21 cellular contexts compared by ENCODE assay signal in the genomic region with DNA sequence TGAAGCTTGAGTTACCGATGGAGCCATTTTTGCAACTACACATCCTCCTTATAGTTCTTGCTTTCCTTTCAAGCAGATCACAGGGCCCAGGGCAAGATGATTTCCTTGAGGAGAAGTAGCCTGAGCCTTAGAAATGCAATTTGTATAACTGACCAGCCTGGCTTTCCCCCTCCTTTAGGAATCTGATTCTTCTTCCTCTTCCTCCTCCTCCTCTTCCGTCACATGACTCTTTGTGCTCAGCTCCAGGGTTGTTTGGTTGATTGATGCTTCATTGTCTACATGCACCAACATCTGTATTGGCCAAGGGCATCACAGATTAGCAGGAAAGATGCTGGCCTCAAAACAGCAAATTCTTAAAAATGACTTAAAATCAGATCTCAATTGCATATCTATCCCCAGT. TPM values are rescaled to one million over a fixed set of nuclear protein-coding genes. Genes with fewer than 3 reads are reported as not detected.
DNase-seq lines count a peak whose midpoint lies in the region; ATAC-seq lines count a peak whose summit lies in the region.
"Had no signal": no experiment of that assay in that cellular context is flagged by ENCODE, and none has a peak within 500 bp of the region (broad histone marks: within the 10 kb centered on the region; RNA-seq: fewer than 3 reads in every experiment).

No MANE protein-coding gene starts in this region.

- CTCF ChIA-PET in activated CD4-positive, alpha-beta memory T cell treated with anti-CD3 and anti-CD28 coated beads, Interleukin-2, amount 10 ng/mL, durations not matched to agents 7 days and 5 days (lab: Charles Lee) = no interaction called here

- no peak for ATAC-seq in stimulated activated naive CD8-positive, alpha-beta T cell treated with anti-CD3 and anti-CD28 coated beads, Interleukin-15, Interleukin-2, amounts not matched to agents 100 U/mL and 50 U/mL, for 24 hours
- ATAC-seq in effector memory CD8-positive, alpha-beta T cell (replicated peaks) = no peak
- no peak for ATAC-seq in HG02610 (IDR thresholded peaks at IDR 0.05; ENCODE audit: unreplicated experiment)
- ATAC-seq in activated T-helper 17 cell treated with anti-CD3 and anti-CD28 coated beads, Interleukin-2, amount 50 U/mL, for 72 hours (replicated peaks) = no peak
- ATAC-seq: left ventricle myocardium superior had no signal

- no peaks in the 10 kb centered on the region for H3K27me3 Mint-ChIP-seq in stimulated activated naive CD8-positive, alpha-beta T cell treated with anti-CD3 and anti-CD28 coated beads, Interleukin-15, Interleukin-2, amounts not matched to agents 100 ng/mL and 50 ng/mL, for 24 hours
- H3K27me3 Mint-ChIP-seq in activated CD4-positive, alpha-beta memory T cell treated with anti-CD3 and anti-CD28 coated beads, Interleukin-2, amount 10 ng/mL, durations not matched to agents 7 days and 5 days = no peaks in the 10 kb centered on the region
- peaks cover 6 to 15% (median 9%) of the 10 kb centered on the region in 3 donors for H3K27me3 Mint-ChIP-seq in immature natural killer cell (ENCODE audit: low read depth in 3 of 3)
- no peaks in the 10 kb centered on the region for H3K27me3 Mint-ChIP-seq in effector memory CD8-positive, alpha-beta T cell
- H3K27me3 Mint-ChIP-seq in activated T-helper 17 cell treated with anti-CD3 and anti-CD28 coated beads, Interleukin-2, amount 50 U/mL, for 72 hours = no peaks in the 10 kb centered on the region
- H3K27me3 Mint-ChIP-seq: central memory CD8-positive, alpha-beta T cell had no signal

- H3K4me1 Mint-ChIP-seq in stimulated activated naive CD8-positive, alpha-beta T cell treated with anti-CD3 and anti-CD28 coated beads, Interleukin-15, Interleukin-2, amounts not matched to agents 100 ng/mL and 50 ng/mL, for 24 hours (ENCODE audit: low read depth) = peaks cover 31% of the 10 kb centered on the region
- H3K4me1 Mint-ChIP-seq in activated CD4-positive, alpha-beta memory T cell treated with anti-CD3 and anti-CD28 coated beads, Interleukin-2, amount 10 ng/mL, durations not matched to agents 7 days and 5 days = peaks cover 41% of the 10 kb centered on the region
- H3K4me1 Mint-ChIP-seq in immature natural killer cell = peaks cover 24 to 33% of the 10 kb centered on the region in 2 donors
- peaks cover 22 to 30% of the 10 kb centered on the region in 2 donors for H3K4me1 Mint-ChIP-seq in effector memory CD8-positive, alpha-beta T cell (ENCODE audit: low read depth in 2 of 2)
- peaks cover 16% of the 10 kb centered on the region for H3K4me1 Mint-ChIP-seq in activated T-helper 17 cell treated with anti-CD3 and anti-CD28 coated beads, Interleukin-2, amount 50 U/mL, for 72 hours

- no peaks in the 10 kb centered on the region for H3K9me3 Mint-ChIP-seq in stimulated activated naive CD8-positive, alpha-beta T cell treated with anti-CD3 and anti-CD28 coated beads, Interleukin-15, Interleukin-2, amounts not matched to agents 100 ng/mL and 50 ng/mL, for 24 hours
- no peaks in the 10 kb centered on the region for H3K9me3 Mint-ChIP-seq in activated CD4-positive, alpha-beta memory T cell treated with anti-CD3 and anti-CD28 coated beads, Interleukin-2, amount 10 ng/mL, durations not matched to agents 7 days and 5 days
- H3K9me3 Mint-ChIP-seq in immature natural killer cell = no peaks in the 10 kb centered on the region
- H3K9me3 Mint-ChIP-seq in effector memory CD8-positive, alpha-beta T cell = no peaks in the 10 kb centered on the region
- no peaks in the 10 kb centered on the region for H3K9me3 Mint-ChIP-seq in activated T-helper 17 cell treated with anti-CD3 and anti-CD28 coated beads, Interleukin-2, amount 50 U/mL, for 72 hours
- H3K9me3 Mint-ChIP-seq: central memory CD8-positive, alpha-beta T cell had no signal

- POLR2A ChIA-PET in activated CD4-positive, alpha-beta memory T cell treated with anti-CD3 and anti-CD28 coated beads, Interleukin-2, amount 10 ng/mL, durations not matched to agents 7 days and 5 days (lab: Charles Lee) = interaction anchor here (1.4 kb wide), 1 partner anchor 11 kb away, joined by 7 read pairs; a partner anchor contains a TSS

- H3K27ac Mint-ChIP-seq in stimulated activated naive CD8-positive, alpha-beta T cell treated with anti-CD3 and anti-CD28 coated beads, Interleukin-15, Interleukin-2, amounts not matched to agents 100 ng/mL and 50 ng/mL, for 24 hours = peak overlapping the region; percentile 50
- peak overlapping the region; percentile 2 for H3K27ac Mint-ChIP-seq in activated CD4-positive, alpha-beta memory T cell treated with anti-CD3 and anti-CD28 coated beads, Interleukin-2, amount 10 ng/mL, durations not matched to agents 7 days and 5 days
- H3K27ac Mint-ChIP-seq in immature natural killer cell = peak overlapping the region; percentile 36 to 87 (median 52)
- H3K27ac Mint-ChIP-seq in effector memory CD8-positive, alpha-beta T cell = no peak overlapping the region
- H3K27ac Mint-ChIP-seq in activated T-helper 17 cell treated with anti-CD3 and anti-CD28 coated beads, Interleukin-2, amount 50 U/mL, for 72 hours = no peak overlapping the region

- no peak for DNase-seq in stimulated activated naive CD8-positive, alpha-beta T cell treated with anti-CD3 and anti-CD28 coated beads, Interleukin-15, Interleukin-2, amounts not matched to agents 100 U/mL and 50 U/mL, for 24 hours
- no peak for DNase-seq in activated CD4-positive, alpha-beta memory T cell treated with anti-CD3 and anti-CD28 coated beads, Interleukin-2, amount 10 ng/mL, durations not matched to agents 7 days and 5 days
- DNase-seq in immature natural killer cell = no peak
- DNase-seq in effector memory CD8-positive, alpha-beta T cell = no peak
- DNase-seq: activated gamma-delta T cell; DMS79 treated with DMSO at 0.1 percent for 48 hours; Karpas-422; left ventricle myocardium superior; midbrain; NCI-H1694 treated with DMSO at 0.1 percent for 48 hours; NCI-H526 treated with DMSO at 0.1 percent for 48 hours; RPMI8226; small intestine; stimulated activated CD4-positive, alpha-beta T cell treated with anti-CD3 and anti-CD28 coated beads, Interleukin-2, amount 100 ng/mL, for 48 hours; stimulated activated naive CD4-positive, alpha-beta T cell treated with Interleukin-2 at 50 U/mL for 16 hours; T-helper 2 cell; thyroid gland had no signal

- no peak overlapping the region for H3K4me3 Mint-ChIP-seq in stimulated activated naive CD8-positive, alpha-beta T cell treated with anti-CD3 and anti-CD28 coated beads, Interleukin-15, Interleukin-2, amounts not matched to agents 100 ng/mL and 50 ng/mL, for 24 hours
- no peak overlapping the region for H3K4me3 Mint-ChIP-seq in activated CD4-positive, alpha-beta memory T cell treated with anti-CD3 and anti-CD28 coated beads, Interleukin-2, amount 10 ng/mL, durations not matched to agents 7 days and 5 days
- no peak overlapping the region for H3K4me3 Mint-ChIP-seq in immature natural killer cell
- no peak overlapping the region for H3K4me3 Mint-ChIP-seq in effector memory CD8-positive, alpha-beta T cell
- H3K4me3 Mint-ChIP-seq in activated T-helper 17 cell treated with anti-CD3 and anti-CD28 coated beads, Interleukin-2, amount 50 U/mL, for 72 hours = no peak overlapping the region
- H3K4me3 Mint-ChIP-seq: central memory CD8-positive, alpha-beta T cell had no signal

- H3K36me3 Mint-ChIP-seq in stimulated activated naive CD8-positive, alpha-beta T cell treated with anti-CD3 and anti-CD28 coated beads, Interleukin-15, Interleukin-2, amounts not matched to agents 100 ng/mL and 50 ng/mL, for 24 hours (ENCODE audit: low read depth) = peaks cover 89% of the 10 kb centered on the region
- peaks cover 75% of the 10 kb centered on the region for H3K36me3 Mint-ChIP-seq in activated CD4-positive, alpha-beta memory T cell treated with anti-CD3 and anti-CD28 coated beads, Interleukin-2, amount 10 ng/mL, durations not matched to agents 7 days and 5 days (ENCODE audit: low read depth)
- H3K36me3 Mint-ChIP-seq in immature natural killer cell = peaks cover 11 to 48% (median 24%) of the 10 kb centered on the region in 3 donors
- peaks cover 63% of the 10 kb centered on the region for H3K36me3 Mint-ChIP-seq in effector memory CD8-positive, alpha-beta T cell (ENCODE audit: insufficient read depth)
- peaks cover 96% of the 10 kb centered on the region for H3K36me3 Mint-ChIP-seq in activated T-helper 17 cell treated with anti-CD3 and anti-CD28 coated beads, Interleukin-2, amount 50 U/mL, for 72 hours (ENCODE audit: low read depth)

RNA-seq across cellular contexts. Expression of a gene that starts 3.3 kb away (rescaled TPM):
- total RNA-seq in activated CD4-positive, alpha-beta memory T cell treated with anti-CD3 and anti-CD28 coated beads, Interleukin-2, amount 10 ng/mL, durations not matched to agents 7 days and 5 days = 10 to 100 TPM; 16.7 to 17.2 TPM
- 10 to 100 TPM; 48.9 to 88.4 (median 49.8) TPM for polyA plus RNA-seq in immature natural killer cell
- total RNA-seq in activated T-helper 17 cell treated with anti-CD3 and anti-CD28 coated beads, Interleukin-2, amount 50 U/mL, for 72 hours = 10 to 100 TPM; 13.2 to 22.7 TPM

RNA-seq across cellular contexts. Expression of a gene that starts 10.4 kb away (rescaled TPM):
- total RNA-seq in activated CD4-positive, alpha-beta memory T cell treated with anti-CD3 and anti-CD28 coated beads, Interleukin-2, amount 10 ng/mL, durations not matched to agents 7 days and 5 days = 1,000 to 10,000 TPM; 2,309 to 2,338 TPM
- polyA plus RNA-seq in immature natural killer cell = 100 to 1,000 TPM; 391 to 659 (median 556) TPM
- total RNA-seq in activated T-helper 17 cell treated with anti-CD3 and anti-CD28 coated beads, Interleukin-2, amount 50 U/mL, for 72 hours = 1,000 to 10,000 TPM; 3,367 to 4,238 TPM

RNA-seq across cellular contexts. Expression of a gene that starts 10.9 kb away (rescaled TPM):
- 10 to 100 TPM; 28.9 to 30.0 TPM for total RNA-seq in activated CD4-positive, alpha-beta memory T cell treated with anti-CD3 and anti-CD28 coated beads, Interleukin-2, amount 10 ng/mL, durations not matched to agents 7 days and 5 days
- polyA plus RNA-seq in immature natural killer cell = 10 to 100 TPM in 2 of 3 donors, 1 to 10 TPM in 1; 9.2 to 16.6 (median 12.5) TPM
- total RNA-seq in activated T-helper 17 cell treated with anti-CD3 and anti-CD28 coated beads, Interleukin-2, amount 50 U/mL, for 72 hours = 10 to 100 TPM; 19.2 to 34.0 TPM

Comparison
In these comparisons a context has a peak if more than half of its experiments do, and no peak if none do; other contexts are left out.
1. H3K27ac Mint-ChIP-seq: peak in stimulated activated naive CD8-positive, alpha-beta T cell treated with anti-CD3 and anti-CD28 coated beads, Interleukin-15, Interleukin-2, amounts not matched to agents 100 ng/mL and 50 ng/mL, for 24 hours (single experiment), activated CD4-positive, alpha-beta memory T cell treated with anti-CD3 and anti-CD28 coated beads, Interleukin-2, amount 10 ng/mL, durations not matched to agents 7 days and 5 days (single experiment) and immature natural killer cell (6 of 6); none in effector memory CD8-positive, alpha-beta T cell (0 of 2) and activated T-helper 17 cell treated with anti-CD3 and anti-CD28 coated beads, Interleukin-2, amount 50 U/mL, for 72 hours (single experiment).